8 cellular contexts compared by ENCODE assay signal in the genomic region with DNA sequence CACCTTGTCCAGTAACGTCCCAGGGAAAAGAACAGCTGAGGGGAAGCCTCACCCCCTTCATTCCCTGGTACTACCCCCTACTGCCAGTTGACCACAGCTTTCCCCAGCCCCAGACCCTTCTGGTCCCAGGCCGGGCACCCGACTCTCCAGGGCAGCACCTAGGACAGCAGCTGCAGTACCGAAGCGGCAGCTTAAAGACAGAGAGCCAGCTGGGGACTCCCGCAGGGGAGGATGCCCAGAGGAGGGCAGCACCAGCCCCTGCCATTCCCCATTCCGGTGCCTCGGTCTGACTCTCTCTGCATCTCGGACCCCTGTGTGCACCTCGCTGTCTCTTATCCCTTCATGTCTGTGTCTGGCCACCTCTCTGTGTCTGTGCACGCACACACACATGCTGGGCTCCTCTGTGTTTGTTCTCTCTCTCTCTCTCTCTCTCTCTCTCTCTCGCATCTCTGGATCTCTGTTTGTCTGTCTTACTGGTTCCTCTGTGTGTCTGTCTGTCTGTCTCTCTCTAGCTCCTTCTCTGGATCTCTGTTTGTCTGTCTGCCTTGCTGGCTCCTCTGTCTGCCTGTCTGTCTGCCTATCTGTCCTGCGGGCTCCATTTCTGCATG. TPM values are rescaled to one million over a fixed set of nuclear protein-coding genes. Genes with fewer than 3 reads are reported as not detected.
A peak's percentile ranks its signal among the peaks of the same experiment; 100 is the strongest.
DNase-seq lines count a peak whose midpoint lies in the region; ATAC-seq and TF ChIP-seq lines count a peak whose summit lies in the region.

No MANE protein-coding gene starts in this region.

- H3K27ac Mint-ChIP-seq in CD4-positive, alpha-beta T cell, result peak overlapping the region; percentile 89
- peak overlapping the region; percentile 99 for H3K27ac Mint-ChIP-seq in activated CD4-positive, alpha-beta memory T cell treated with anti-CD3 and anti-CD28 coated beads, Interleukin-2, amount 10 ng/mL, durations not matched to agents 7 days and 5 days
- H3K27ac Mint-ChIP-seq in endothelial cell (ENCODE audit: unreplicated experiment), result no peak overlapping the region
- H3K27ac Mint-ChIP-seq in natural killer cell treated with Interleukin-12 subunit alpha and Interleukin-12 subunit beta and Interleukin-15 and Interleukin-18, amount 100 ng/mL, for 72 hours, result no peak overlapping the region

- H3K27me3 Mint-ChIP-seq in CD4-positive, alpha-beta T cell, result peaks cover under 1% of the 10 kb centered on the region
- H3K27me3 Mint-ChIP-seq in activated CD4-positive, alpha-beta memory T cell treated with anti-CD3 and anti-CD28 coated beads, Interleukin-2, amount 10 ng/mL, durations not matched to agents 7 days and 5 days, result no peaks in the 10 kb centered on the region
- peaks cover 23% of the 10 kb centered on the region for H3K27me3 Mint-ChIP-seq in endothelial cell (ENCODE audit: unreplicated experiment)
- peaks cover 24% of the 10 kb centered on the region in 2 donors for H3K27me3 Mint-ChIP-seq in natural killer cell treated with Interleukin-12 subunit alpha and Interleukin-12 subunit beta and Interleukin-15 and Interleukin-18, amount 100 ng/mL, for 72 hours

- ATAC-seq in CD4-positive, alpha-beta T cell (ENCODE audit: poor library complexity), result peak; percentile 32
- ATAC-seq in GM21526 (IDR thresholded peaks at IDR 0.05; ENCODE audit: low FRiP score, unreplicated experiment), result peak; percentile 62
- ATAC-seq in natural killer cell treated with Interleukin-12 subunit alpha and Interleukin-12 subunit beta and Interleukin-15 and Interleukin-18, amount 100 ng/mL, for 72 hours, result no peak

- H3K9me3 ChIP-seq in CD4-positive, alpha-beta T cell (ENCODE audit: control insufficient read depth, low read length), result no peaks in the 10 kb centered on the region

- H3K9me3 Mint-ChIP-seq in CD4-positive, alpha-beta T cell, result no peaks in the 10 kb centered on the region
- no peaks in the 10 kb centered on the region for H3K9me3 Mint-ChIP-seq in activated CD4-positive, alpha-beta memory T cell treated with anti-CD3 and anti-CD28 coated beads, Interleukin-2, amount 10 ng/mL, durations not matched to agents 7 days and 5 days
- no peaks in the 10 kb centered on the region for H3K9me3 Mint-ChIP-seq in endothelial cell (ENCODE audit: unreplicated experiment)
- no peaks in the 10 kb centered on the region for H3K9me3 Mint-ChIP-seq in natural killer cell treated with Interleukin-12 subunit alpha and Interleukin-12 subunit beta and Interleukin-15 and Interleukin-18, amount 100 ng/mL, for 72 hours

- H3K27me3 ChIP-seq in CD4-positive, alpha-beta T cell (ENCODE audit: control insufficient read depth, insufficient read depth, low read length), result no peaks in the 10 kb centered on the region

- DNase-seq in CD4-positive, alpha-beta T cell, result peak; percentile 41 to 66 (median 60)
- DNase-seq in NCI-H2107 (lab: John Stamatoyannopoulos, UW) (peak; percentile 58), endothelial cell (ENCODE audit: low spot score) (peak; percentile 81), inferior parietal cortex (ENCODE audit: extremely low spot score) (no peak), NCI-H1105 (lab: John Stamatoyannopoulos, UW) (no peak)
- peak; percentile 78 for DNase-seq in activated CD4-positive, alpha-beta memory T cell treated with anti-CD3 and anti-CD28 coated beads, Interleukin-2, amount 10 ng/mL, durations not matched to agents 7 days and 5 days
- no peak for DNase-seq in natural killer cell treated with Interleukin-12 subunit alpha and Interleukin-12 subunit beta and Interleukin-15 and Interleukin-18, amount 100 ng/mL, for 72 hours (ENCODE audit: low spot score)

- CTCF ChIA-PET in CD4-positive, alpha-beta T cell (lab: Charles Lee), result interaction anchor here (0.6 to 3.1 kb wide), 12 partner anchors 10 to 328 kb away, joined by 3 to 26 read pairs (median 3); a partner anchor contains a TSS
- CTCF ChIA-PET in activated CD4-positive, alpha-beta memory T cell treated with anti-CD3 and anti-CD28 coated beads, Interleukin-2, amount 10 ng/mL, durations not matched to agents 7 days and 5 days (lab: Charles Lee), result interaction anchor here (0.7 to 7.4 kb wide), 12 partner anchors 9 to 329 kb away, joined by 3 to 77 read pairs (median 4); a partner anchor contains a TSS

- POLR2A ChIA-PET in CD4-positive, alpha-beta T cell (lab: Charles Lee), result interaction anchor here (0.7 to 5.4 kb wide), 9 partner anchors 9 to 277 kb away, joined by 3 to 48 read pairs (median 6); a partner anchor contains a TSS
- POLR2A ChIA-PET in activated CD4-positive, alpha-beta memory T cell treated with anti-CD3 and anti-CD28 coated beads, Interleukin-2, amount 10 ng/mL, durations not matched to agents 7 days and 5 days (lab: Charles Lee), result interaction anchor here (0.6 to 7.3 kb wide), 12 partner anchors 9 to 326 kb away, joined by 3 to 57 read pairs (median 6); a partner anchor contains a TSS

- peak overlapping the region; percentile 47 for H3K27ac ChIP-seq in CD4-positive, alpha-beta T cell (ENCODE audit: low read depth, low read length)

- peaks cover 18% of the 10 kb centered on the region for H3K36me3 Mint-ChIP-seq in CD4-positive, alpha-beta T cell (ENCODE audit: low read depth)
- peaks cover 28% of the 10 kb centered on the region for H3K36me3 Mint-ChIP-seq in activated CD4-positive, alpha-beta memory T cell treated with anti-CD3 and anti-CD28 coated beads, Interleukin-2, amount 10 ng/mL, durations not matched to agents 7 days and 5 days (ENCODE audit: low read depth)
- H3K36me3 Mint-ChIP-seq in endothelial cell (ENCODE audit: low read depth, unreplicated experiment), result peaks cover 11% of the 10 kb centered on the region
- H3K36me3 Mint-ChIP-seq in natural killer cell treated with Interleukin-12 subunit alpha and Interleukin-12 subunit beta and Interleukin-15 and Interleukin-18, amount 100 ng/mL, for 72 hours, result no peaks in the 10 kb centered on the region

- peak overlapping the region; percentile 68 for H3K4me3 Mint-ChIP-seq in CD4-positive, alpha-beta T cell
- peak overlapping the region; percentile 63 for H3K4me3 Mint-ChIP-seq in activated CD4-positive, alpha-beta memory T cell treated with anti-CD3 and anti-CD28 coated beads, Interleukin-2, amount 10 ng/mL, durations not matched to agents 7 days and 5 days
- H3K4me3 Mint-ChIP-seq in endothelial cell (ENCODE audit: unreplicated experiment), result no peak overlapping the region
- peak overlapping the region; percentile 11 for H3K4me3 Mint-ChIP-seq in natural killer cell treated with Interleukin-12 subunit alpha and Interleukin-12 subunit beta and Interleukin-15 and Interleukin-18, amount 100 ng/mL, for 72 hours

- TF ChIP-seq CTCF in CD4-positive, alpha-beta T cell (IDR thresholded peaks at IDR 0.05), result peak; percentile 49
- TF ChIP-seq CTCF in endothelial cell (IDR thresholded peaks at IDR 0.05; ENCODE audit: unreplicated experiment), result no peak

- intact Hi-C loops in CD4-positive, alpha-beta T cell (cut with DNase I, micrococcal nuclease), result loop anchor here in 1 of 2 experiments (2.0 to 5.0 kb wide), 3 partner anchors 19 to 385 kb away; a partner anchor contains a TSS

- peaks cover 69% of the 10 kb centered on the region for H3K4me1 Mint-ChIP-seq in CD4-positive, alpha-beta T cell (ENCODE audit: low read depth)
- H3K4me1 Mint-ChIP-seq in activated CD4-positive, alpha-beta memory T cell treated with anti-CD3 and anti-CD28 coated beads, Interleukin-2, amount 10 ng/mL, durations not matched to agents 7 days and 5 days, result peaks cover 86% of the 10 kb centered on the region
- H3K4me1 Mint-ChIP-seq in endothelial cell (ENCODE audit: unreplicated experiment), result peaks cover 29% of the 10 kb centered on the region
- peaks cover 15 to 17% of the 10 kb centered on the region in 2 donors for H3K4me1 Mint-ChIP-seq in natural killer cell treated with Interleukin-12 subunit alpha and Interleukin-12 subunit beta and Interleukin-15 and Interleukin-18, amount 100 ng/mL, for 72 hours (ENCODE audit: low read depth in 2 of 2)

RNA-seq across cellular contexts. Expression of a gene that starts 9.4 kb away (rescaled TPM):
- total RNA-seq in CD4-positive, alpha-beta T cell, result 10 to 100 TPM; 24.3 to 27.4 TPM
- 10 to 100 TPM; 66.2 to 70.8 TPM for total RNA-seq in activated CD4-positive, alpha-beta memory T cell treated with anti-CD3 and anti-CD28 coated beads, Interleukin-2, amount 10 ng/mL, durations not matched to agents 7 days and 5 days
- 6.6 TPM for total RNA-seq in endothelial cell (ENCODE audit: unreplicated experiment)
- total RNA-seq in natural killer cell treated with Interleukin-12 subunit alpha and Interleukin-12 subunit beta and Interleukin-15 and Interleukin-18, amount 100 ng/mL, for 72 hours, result 1 to 10 TPM; 1.8 to 9.1 TPM

Comparison
In these comparisons a context has a peak if more than half of its experiments do, and no peak if none do; other contexts are left out.
1. ATAC-seq: peak in CD4-positive, alpha-beta T cell (single experiment) and GM21526 (single experiment); none in natural killer cell treated with Interleukin-12 subunit alpha and Interleukin-12 subunit beta and Interleukin-15 and Interleukin-18, amount 100 ng/mL, for 72 hours (0 of 2).
2. DNase-seq: peak in CD4-positive, alpha-beta T cell (10 of 10), NCI-H2107 (single experiment), activated CD4-positive, alpha-beta memory T cell treated with anti-CD3 and anti-CD28 coated beads, Interleukin-2, amount 10 ng/mL, durations not matched to agents 7 days and 5 days (single experiment) and endothelial cell (single experiment); none in natural killer cell treated with Interleukin-12 subunit alpha and Interleukin-12 subunit beta and Interleukin-15 and Interleukin-18, amount 100 ng/mL, for 72 hours (single experiment), inferior parietal cortex (single experiment) and NCI-H1105 (single experiment).
3. H3K27ac Mint-ChIP-seq: peak in CD4-positive, alpha-beta T cell (single experiment) and activated CD4-positive, alpha-beta memory T cell treated with anti-CD3 and anti-CD28 coated beads, Interleukin-2, amount 10 ng/mL, durations not matched to agents 7 days and 5 days (single experiment); none in endothelial cell (single experiment) and natural killer cell treated with Interleukin-12 subunit alpha and Interleukin-12 subunit beta and Interleukin-15 and Interleukin-18, amount 100 ng/mL, for 72 hours (0 of 2).